In genomic region chr19:54415208-54415900, GRCh38 we compare ENCODE assay signal across 8 cellular contexts. TPM values are rescaled to one million over a fixed set of nuclear protein-coding genes. Genes with fewer than 3 reads are reported as not detected.
A peak's percentile ranks its signal among the peaks of the same experiment; 100 is the strongest.
DNase-seq lines count a peak whose midpoint lies in the region; ATAC-seq and TF ChIP-seq lines count a peak whose summit lies in the region.

Gene TTYH1, plus strand, starts transcription at chr19:54415464. Its CDS starts 89 bp downstream, at chr19:54415553.

- H2BK5ac ChIP-seq in mesenchymal stem cell (ENCODE audit: low read depth, low read length, poor library complexity, severe bottlenecking): no peak within 1 kb of the TSS

- no peak within 1 kb of the TSS for H3K23ac ChIP-seq in mesenchymal stem cell (ENCODE audit: low read length in 2 of 2)

- H3K4me1 Mint-ChIP-seq in memory B cell: peaks cover 17% of the 10 kb centered on the region

- intact Hi-C loops in ascending aorta (cut with DNase I): no loop called here

- no peak within 1 kb of the TSS for H2BK120ac ChIP-seq in mesenchymal stem cell (ENCODE audit: low read depth, low read length)

- H2AFZ ChIP-seq in mesenchymal stem cell (ENCODE audit: low read depth, low read length): no peak within 1 kb of the TSS

- peaks cover 12% of the 10 kb centered on the region for H3K9me3 Mint-ChIP-seq in memory B cell

- H3K79me1 ChIP-seq in mesenchymal stem cell (replicated peaks; ENCODE audit: low read length, poor library complexity, severe bottlenecking): no peaks in the 10 kb centered on the region

- peak; percentile 38 for ATAC-seq in memory B cell (ENCODE audit: low read depth)

- H3K9ac ChIP-seq in mesenchymal stem cell (ENCODE audit: low read length): no peak within 1 kb of the TSS

- no peak within 1 kb of the TSS for H2AK5ac ChIP-seq in mesenchymal stem cell (ENCODE audit: low read length, severe bottlenecking)

- no peak within 1 kb of the TSS for H3K4me2 ChIP-seq in mesenchymal stem cell (ENCODE audit: low read length, poor library complexity, severe bottlenecking)

- no peak within 1 kb of the TSS for H3K18ac ChIP-seq in mesenchymal stem cell (ENCODE audit: low read depth in 1 of 2, low read length in 2 of 2)

- WGBS in tibial nerve, 2 donors: 0 to 2% methylated on average over 18 to 48 of the region's 68 CpGs
- 12% methylated on average over 38 of the region's 68 CpGs for WGBS in mesenchymal stem cell

- no peak within 1 kb of the TSS for H3K4me3 Mint-ChIP-seq in memory B cell

- H3K27ac Mint-ChIP-seq in memory B cell: no peak within 1 kb of the TSS

- no peak within 1 kb of the TSS for H2BK15ac ChIP-seq in mesenchymal stem cell (ENCODE audit: low read depth, poor library complexity, severe bottlenecking)

- H3K4me1 ChIP-seq in ascending aorta (no peaks in the 10 kb centered on the region), tibial nerve (peaks cover 0 to 42% (median 8%) of the 10 kb centered on the region in 4 donors), mesenchymal stem cell (ENCODE audit: control insufficient read depth, insufficient read depth, low read depth, low read length) (peaks cover 8% of the 10 kb centered on the region)

- peak; percentile 70 for DNase-seq in activated effector memory CD4-positive, alpha-beta T cell treated with anti-CD3 and anti-CD28 coated beads, Interleukin-2, amount 50 U/mL, for 16 hours
- no peak for DNase-seq in activated effector memory CD4-positive, alpha-beta T cell treated with Interleukin-2 at 50 U/mL for 16 hours
- DNase-seq in ascending aorta (ENCODE audit: low spot score in 2 of 2) (no peak), memory B cell (ENCODE audit: low spot score in 2 of 2) (peak in 1 of 2 donors; percentile 49), tibial nerve (ENCODE audit: low spot score in 2 of 2) (no peak), HK-2 (ENCODE audit: unreplicated experiment) (no peak), mesenchymal stem cell (no peak), SHP77 (lab: John Stamatoyannopoulos, UW) (no peak)

- no peak within 1 kb of the TSS for H4K8ac ChIP-seq in mesenchymal stem cell (ENCODE audit: low read length)

- no peak for TF ChIP-seq EP300 in tibial nerve (IDR thresholded peaks at IDR 0.05)

- no peak within 1 kb of the TSS for H3K4ac ChIP-seq in mesenchymal stem cell (ENCODE audit: low read depth in 1 of 2, low read length in 2 of 2)

- H3K36me3 ChIP-seq in ascending aorta (no peaks in the 10 kb centered on the region), tibial nerve (no peaks in the 10 kb centered on the region), mesenchymal stem cell (ENCODE audit: control insufficient read depth in 1 of 2, insufficient read depth in 2 of 2, low read depth in 1 of 2, low read length in 2 of 2) (peaks cover 0 to 6% of the 10 kb centered on the region in 2 experiments)

- peaks cover 37% of the 10 kb centered on the region for H3K27me3 Mint-ChIP-seq in memory B cell

- H3K4me3 ChIP-seq in ascending aorta (no peak within 1 kb of the TSS), tibial nerve (peak within 1 kb of the TSS; percentile 21 to 62 (median 53)), mesenchymal stem cell (ENCODE audit: insufficient read depth in 1 of 2, low read depth in 1 of 2, low read length in 2 of 2) (no peak within 1 kb of the TSS)

- H3K27me3 ChIP-seq in ascending aorta (peaks cover 18% of the 10 kb centered on the region), tibial nerve (peaks cover 0 to 52% of the 10 kb centered on the region in 2 donors), mesenchymal stem cell (ENCODE audit: control insufficient read depth in 1 of 2, insufficient read depth in 1 of 2, low read length in 2 of 2) (peaks cover 53 to 59% of the 10 kb centered on the region in 2 experiments)

- H3K9me3 ChIP-seq in ascending aorta: no peaks in the 10 kb centered on the region
- H3K9me3 ChIP-seq in tibial nerve: no peaks in the 10 kb centered on the region
- H3K9me3 ChIP-seq in mesenchymal stem cell (ENCODE audit: control insufficient read depth, low read length): no peaks in the 10 kb centered on the region

- H3K36me3 Mint-ChIP-seq in memory B cell: peaks cover 5% of the 10 kb centered on the region

- no peak within 1 kb of the TSS for H2BK12ac ChIP-seq in mesenchymal stem cell (ENCODE audit: low read length in 2 of 2)

- H4K91ac ChIP-seq in mesenchymal stem cell (ENCODE audit: low read length): no peak within 1 kb of the TSS

- TF ChIP-seq CTCF in ascending aorta (IDR thresholded peaks at IDR 0.05) (no peak), tibial nerve (IDR thresholded peaks at IDR 0.05) (peak in 4 of 5 experiments; percentile 40 to 78 (median 61))

- TF ChIP-seq POLR2A in tibial nerve (IDR thresholded peaks at IDR 0.05): peak in 1 of 2 donors; percentile 7

- H3K14ac ChIP-seq in mesenchymal stem cell (ENCODE audit: low read length in 2 of 2): no peak within 1 kb of the TSS

- no peak within 1 kb of the TSS for H3K27ac ChIP-seq in ascending aorta
- H3K27ac ChIP-seq in tibial nerve: peak within 1 kb of the TSS; percentile 56 to 90 (median 69)
- H3K27ac ChIP-seq in mesenchymal stem cell (ENCODE audit: low read length, poor library complexity, severe bottlenecking): no peak within 1 kb of the TSS

RNA-seq across cellular contexts. Expression of gene TTYH1, which starts in this region (rescaled TPM):
- 58.4 TPM for total RNA-seq in ascending aorta
- total RNA-seq in tibial nerve: 10 to 100 TPM; 21.0 to 50.0 (median 34.9) TPM
- polyA plus RNA-seq in mesenchymal stem cell (2013, experiment 1 of 2): 0.04 TPM
- not detected for polyA plus RNA-seq in mesenchymal stem cell (2013, experiment 2 of 2)

Comparison
In these comparisons a context has a peak if more than half of its experiments do, and no peak if none do; other contexts are left out.
1. H3K27ac ChIP-seq: peak in tibial nerve (4 of 4); none in ascending aorta (0 of 2) and mesenchymal stem cell (single experiment).
2. H3K4me3 ChIP-seq: peak in tibial nerve (4 of 4); none in ascending aorta (0 of 2) and mesenchymal stem cell (0 of 2).
3. CTCF ChIP-seq: peak in tibial nerve (4 of 5); none in ascending aorta (0 of 3).